Comparison of ENCODE assay signal across 8 cellular contexts in genomic region chr10:26861326-26861998, GRCh38. TPM values are rescaled to one million over a fixed set of nuclear protein-coding genes. Genes with fewer than 3 reads are reported as not detected.
DNase-seq lines count a peak whose midpoint lies in the region; ATAC-seq and TF ChIP-seq lines count a peak whose summit lies in the region.

No MANE protein-coding gene starts in this region.

- H3K18ac ChIP-seq in H9 (ENCODE audit: insufficient read length, low read depth, low read length) = peak overlapping the region; percentile 72

- H3K4me2 ChIP-seq in H9 (ENCODE audit: insufficient read depth, insufficient read length, low read length) (no peak overlapping the region), skeletal muscle satellite cell (ENCODE audit: low read length) (peak overlapping the region; percentile 82)

- H2BK15ac ChIP-seq in H9 (ENCODE audit: low read depth, low read length) = no peak overlapping the region; the same call in 1 of the 2 replicates

- H3K9me3 Mint-ChIP-seq in H9 (no peaks in the 10 kb centered on the region), T-cell (no peaks in the 10 kb centered on the region)

- no peaks in the 10 kb centered on the region for H3K36me3 ChIP-seq in skeletal muscle satellite cell (ENCODE audit: insufficient read depth, low read length)

- peaks cover 2% of the 10 kb centered on the region for H3K79me1 ChIP-seq in H9 (ENCODE audit: insufficient read depth, low read depth, low read length, poor library complexity, severe bottlenecking)

- DNase-seq in H9 = no peak
- no peak for DNase-seq in T-cell
- DNase-seq in fibroblast of pulmonary artery (ENCODE audit: low read depth) = no peak
- no peak for DNase-seq in head of caudate nucleus
- no peak for DNase-seq in iPS-NIHi7 (ENCODE audit: extremely low spot score)
- DNase-seq in NCI-H226 = no peak
- no peak for DNase-seq in stimulated activated CD8-positive, alpha-beta memory T cell treated with anti-CD3 and anti-CD28 coated beads, Interleukin-4, amount 100 ng/mL, for 48 hours

- H4K91ac ChIP-seq in H9 (ENCODE audit: insufficient read length, low read depth, low read length) = peak overlapping the region; percentile 89

- peak overlapping the region; percentile 75 for H2AFZ ChIP-seq in H9 (ENCODE audit: low read length)

- H3K27ac Mint-ChIP-seq in H9 (peak overlapping the region; percentile 93 to 98 (median 96); a peak in 6 of 7 replicates), T-cell (peak overlapping the region in 1 of 2 donors; percentile 23)

- H3K27me3 Mint-ChIP-seq in H9 (ENCODE audit: low read depth) (peaks cover 4% of the 10 kb centered on the region; the same call in 1 of the 2 replicates), T-cell (peaks cover 4 to 7% of the 10 kb centered on the region in 2 donors)

- no peak overlapping the region for H3K23ac ChIP-seq in H9 (ENCODE audit: insufficient read length, low read depth, low read length)

- no peaks in the 10 kb centered on the region for H4K20me1 ChIP-seq in H9 (ENCODE audit: control insufficient read depth, insufficient read depth, insufficient read length)

- intact Hi-C loops in head of caudate nucleus (cut with DNase I) = loop anchor here (2.0 to 5.0 kb wide), 2 partner anchors 19 to 134 kb away; no protein-coding TSS in a partner anchor

- H3K4me1 Mint-ChIP-seq in H9 = peaks cover 20 to 30% of the 10 kb centered on the region in 2 experiments
- peaks cover 27 to 42% (median 39%) of the 10 kb centered on the region in 3 donors for H3K4me1 Mint-ChIP-seq in T-cell

- H3K79me2 ChIP-seq in H9 (ENCODE audit: insufficient read depth, low read length) = peaks cover 22% of the 10 kb centered on the region; the same call in 1 of the 2 replicates

- H3K23me2 ChIP-seq in H9 (ENCODE audit: insufficient read length, low read depth, low read length, poor library complexity, severe bottlenecking) = peaks cover 5% of the 10 kb centered on the region

- no peak overlapping the region for H2BK20ac ChIP-seq in H9 (ENCODE audit: low read depth, low read length, poor library complexity, severe bottlenecking)

- no peak overlapping the region for H3K56ac ChIP-seq in H9 (ENCODE audit: insufficient read length, low read depth, low read length)

- peak overlapping the region; percentile 41 for H3K4me3 ChIP-seq in fibroblast of pulmonary artery (replicated peaks; ENCODE audit: low read depth, low read length)
- peak overlapping the region; percentile 65 for H3K4me3 ChIP-seq in skeletal muscle satellite cell (ENCODE audit: low read length)

- no peak overlapping the region for H4K5ac ChIP-seq in H9 (ENCODE audit: insufficient read length, low read depth, low read length)

- H3K4me1 ChIP-seq in H9 (ENCODE audit: insufficient read depth, low read length) = no peaks in the 10 kb centered on the region
- H3K4me1 ChIP-seq in skeletal muscle satellite cell (ENCODE audit: control insufficient read depth, insufficient read depth, low read length) = peaks cover 14% of the 10 kb centered on the region

- H3K27ac ChIP-seq in H9 (ENCODE audit: insufficient read length, low read depth, low read length) = no peak overlapping the region

- H3K9ac ChIP-seq in H9 (ENCODE audit: extremely low read depth, insufficient read length, low read length) (no peak overlapping the region), skeletal muscle satellite cell (ENCODE audit: low read depth, low read length) (peak overlapping the region; percentile 54)

- no peak overlapping the region for H2BK5ac ChIP-seq in H9 (ENCODE audit: insufficient read length, low read length)

- WGBS in H9 (ENCODE audit: extremely low coverage, insufficient read length, low lambda C conversion rate) = no CpG with 5 or more reads among the region's 15 CpGs

- no peak overlapping the region for H3K4ac ChIP-seq in H9 (ENCODE audit: low read depth, low read length)

- POLR2A ChIA-PET in T-cell (lab: Charles Lee) = interaction anchor here in 1 of 2 donors (0.6 kb wide), 2 partner anchors 13 to 96 kb away, joined by 3 to 8 read pairs; no protein-coding TSS in a partner anchor

- peak overlapping the region; percentile 45 for H2BK12ac ChIP-seq in H9 (ENCODE audit: insufficient read length, low read depth, low read length)

- ATAC-seq in T-cell (replicated peaks in 1 of 4) = no peak

- no peaks in the 10 kb centered on the region for H3K9me3 ChIP-seq in H9 (ENCODE audit: control insufficient read depth, low read depth, low read length)
- no peaks in the 10 kb centered on the region for H3K9me3 ChIP-seq in skeletal muscle satellite cell (replicated peaks; ENCODE audit: low read length)

- H2AK5ac ChIP-seq in H9 (ENCODE audit: insufficient read length, low read length) = no peak overlapping the region

- H3K36me3 Mint-ChIP-seq in H9 (ENCODE audit: insufficient read depth in 1 of 3, low read depth in 3 of 3) (peaks cover 0 to 2% (median 0%) of the 10 kb centered on the region in 3 experiments; a peak in 2 of 7 replicates), T-cell (peaks cover 2% of the 10 kb centered on the region)

- peak; percentile 14; the same call in 1 of the 3 replicates for TF ChIP-seq CTCF in H9 (conservative IDR thresholded peaks at IDR 0.05)
- TF ChIP-seq CTCF in fibroblast of pulmonary artery (IDR thresholded peaks at IDR 0.05; ENCODE audit: low read length, missing control alignments) = no peak

- no peaks in the 10 kb centered on the region for H3K27me3 ChIP-seq in H9 (ENCODE audit: insufficient read depth, low read length)
- peaks cover 20% of the 10 kb centered on the region for H3K27me3 ChIP-seq in skeletal muscle satellite cell (ENCODE audit: control insufficient read depth, insufficient read depth, low read length)

- 0 out of 2 replicates have a peak overlapping the region, but pooled peaks have one; percentile 71 for H3K14ac ChIP-seq in H9 (ENCODE audit: insufficient read depth, low read length)

- H4K8ac ChIP-seq in H9 (replicated peaks; ENCODE audit: insufficient read length, low read depth, low read length) = no peak overlapping the region

- H3T11ph ChIP-seq in H9 (ENCODE audit: low read length) = no peak overlapping the region

- H3K4me3 Mint-ChIP-seq in H9 = peak overlapping the region in 1 of 2 experiments; percentile 99; a peak in 1 of 5 replicates
- peak overlapping the region in 2 of 3 donors; percentile 96 to 98 for H3K4me3 Mint-ChIP-seq in T-cell

- CTCF ChIA-PET in T-cell (lab: Charles Lee) = interaction anchor here (0.5 to 2.3 kb wide), 18 partner anchors 9 to 392 kb away, joined by 3 to 13 read pairs (median 4); partner anchors contain the start of gene YME1L1 (in 1 of the 2)

- no peak overlapping the region for H2BK120ac ChIP-seq in H9 (ENCODE audit: low read depth, low read length, poor library complexity, severe bottlenecking)

RNA-seq across cellular contexts. Expression of gene ABI1, which starts 0.7 kb away (rescaled TPM):
- total RNA-seq in H9 (2021) (35.8 and 36.9 TPM in 2 replicates), T-cell (10 to 100 TPM; 51.9 to 78.8 (median 60.0) TPM)
- 37.5 and 43.2 TPM in 2 replicates for total RNA-seq in skeletal muscle satellite cell (2012; rRNA removed)
